ENCODE assay signal across 1 cellular context in the genomic region with DNA sequence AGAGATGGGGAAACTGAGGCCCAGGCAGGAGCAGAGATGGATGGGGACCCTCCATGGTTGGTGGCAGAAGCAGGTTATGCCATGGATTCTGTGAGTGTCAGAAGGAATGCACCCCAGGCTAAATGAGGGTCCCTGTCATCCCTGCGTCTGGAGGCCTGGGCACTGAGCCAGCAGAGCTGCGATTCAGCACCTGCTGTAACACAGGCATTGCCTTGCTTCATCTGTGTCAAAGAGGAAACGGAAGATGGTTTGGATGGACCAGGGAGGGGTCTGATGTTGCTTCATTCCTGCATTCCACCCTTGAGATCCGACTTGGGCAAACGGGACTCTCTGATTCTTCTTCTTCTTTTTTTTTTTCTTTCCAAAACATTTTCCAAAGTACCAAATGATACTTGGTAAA.
TF ChIP-seq lines count a peak whose summit lies in the region.

No MANE protein-coding gene starts in this region.

TF ChIP-seq in SK-N-SH treated with all-trans-retinoic acid at 6 μM for 48 hours, 23 proteins besides CTCF, POLR2A, EP300 and RAD21 (continued from another document):
- TF ChIP-seq, protein P1, sequence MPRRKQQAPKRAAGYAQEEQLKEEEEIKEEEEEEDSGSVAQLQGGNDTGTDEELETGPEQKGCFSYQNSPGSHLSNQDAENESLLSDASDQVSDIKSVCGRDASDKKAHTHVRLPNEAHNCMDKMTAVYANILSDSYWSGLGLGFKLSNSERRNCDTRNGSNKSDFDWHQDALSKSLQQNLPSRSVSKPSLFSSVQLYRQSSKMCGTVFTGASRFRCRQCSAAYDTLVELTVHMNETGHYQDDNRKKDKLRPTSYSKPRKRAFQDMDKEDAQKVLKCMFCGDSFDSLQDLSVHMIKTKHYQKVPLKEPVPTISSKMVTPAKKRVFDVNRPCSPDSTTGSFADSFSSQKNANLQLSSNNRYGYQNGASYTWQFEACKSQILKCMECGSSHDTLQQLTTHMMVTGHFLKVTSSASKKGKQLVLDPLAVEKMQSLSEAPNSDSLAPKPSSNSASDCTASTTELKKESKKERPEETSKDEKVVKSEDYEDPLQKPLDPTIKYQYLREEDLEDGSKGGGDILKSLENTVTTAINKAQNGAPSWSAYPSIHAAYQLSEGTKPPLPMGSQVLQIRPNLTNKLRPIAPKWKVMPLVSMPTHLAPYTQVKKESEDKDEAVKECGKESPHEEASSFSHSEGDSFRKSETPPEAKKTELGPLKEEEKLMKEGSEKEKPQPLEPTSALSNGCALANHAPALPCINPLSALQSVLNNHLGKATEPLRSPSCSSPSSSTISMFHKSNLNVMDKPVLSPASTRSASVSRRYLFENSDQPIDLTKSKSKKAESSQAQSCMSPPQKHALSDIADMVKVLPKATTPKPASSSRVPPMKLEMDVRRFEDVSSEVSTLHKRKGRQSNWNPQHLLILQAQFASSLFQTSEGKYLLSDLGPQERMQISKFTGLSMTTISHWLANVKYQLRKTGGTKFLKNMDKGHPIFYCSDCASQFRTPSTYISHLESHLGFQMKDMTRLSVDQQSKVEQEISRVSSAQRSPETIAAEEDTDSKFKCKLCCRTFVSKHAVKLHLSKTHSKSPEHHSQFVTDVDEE (CRISPR knock-in tag; IDR thresholded peaks at IDR 0.05) = no peak
- TF ChIP-seq BACH2 (CRISPR knock-in tag; IDR thresholded peaks at IDR 0.05; ENCODE audit: borderline replicate concordance) (no peak), ISL1 (CRISPR knock-in tag; IDR thresholded peaks at IDR 0.05) (no peak), OSR1 (CRISPR knock-in tag; IDR thresholded peaks at IDR 0.05) (no peak), ESRRG (CRISPR knock-in tag; IDR thresholded peaks at IDR 0.05) (no peak), TCF4 (CRISPR knock-in tag; IDR thresholded peaks at IDR 0.05; ENCODE audit: borderline replicate concordance) (no peak), ARNTL (CRISPR knock-in tag; IDR thresholded peaks at IDR 0.05; ENCODE audit: borderline replicate concordance, low read depth) (no peak)
- TF ChIP-seq, protein P2, sequence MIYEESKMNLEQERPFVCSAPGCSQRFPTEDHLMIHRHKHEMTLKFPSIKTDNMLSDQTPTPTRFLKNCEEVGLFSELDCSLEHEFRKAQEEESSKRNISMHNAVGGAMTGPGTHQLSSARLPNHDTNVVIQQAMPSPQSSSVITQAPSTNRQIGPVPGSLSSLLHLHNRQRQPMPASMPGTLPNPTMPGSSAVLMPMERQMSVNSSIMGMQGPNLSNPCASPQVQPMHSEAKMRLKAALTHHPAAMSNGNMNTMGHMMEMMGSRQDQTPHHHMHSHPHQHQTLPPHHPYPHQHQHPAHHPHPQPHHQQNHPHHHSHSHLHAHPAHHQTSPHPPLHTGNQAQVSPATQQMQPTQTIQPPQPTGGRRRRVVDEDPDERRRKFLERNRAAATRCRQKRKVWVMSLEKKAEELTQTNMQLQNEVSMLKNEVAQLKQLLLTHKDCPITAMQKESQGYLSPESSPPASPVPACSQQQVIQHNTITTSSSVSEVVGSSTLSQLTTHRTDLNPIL (CRISPR knock-in tag; IDR thresholded peaks at IDR 0.05; ENCODE audit: low read depth) = no peak
- TF ChIP-seq, protein P3, sequence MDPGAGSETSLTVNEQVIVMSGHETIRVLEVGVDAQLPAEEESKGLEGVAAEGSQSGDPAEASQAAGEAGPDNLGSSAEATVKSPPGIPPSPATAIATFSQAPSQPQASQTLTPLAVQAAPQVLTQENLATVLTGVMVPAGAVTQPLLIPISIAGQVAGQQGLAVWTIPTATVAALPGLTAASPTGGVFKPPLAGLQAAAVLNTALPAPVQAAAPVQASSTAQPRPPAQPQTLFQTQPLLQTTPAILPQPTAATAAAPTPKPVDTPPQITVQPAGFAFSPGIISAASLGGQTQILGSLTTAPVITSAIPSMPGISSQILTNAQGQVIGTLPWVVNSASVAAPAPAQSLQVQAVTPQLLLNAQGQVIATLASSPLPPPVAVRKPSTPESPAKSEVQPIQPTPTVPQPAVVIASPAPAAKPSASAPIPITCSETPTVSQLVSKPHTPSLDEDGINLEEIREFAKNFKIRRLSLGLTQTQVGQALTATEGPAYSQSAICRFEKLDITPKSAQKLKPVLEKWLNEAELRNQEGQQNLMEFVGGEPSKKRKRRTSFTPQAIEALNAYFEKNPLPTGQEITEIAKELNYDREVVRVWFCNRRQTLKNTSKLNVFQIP (CRISPR knock-in tag; IDR thresholded peaks at IDR 0.05; ENCODE audit: borderline replicate concordance, low read depth) = no peak
